Comparison of ENCODE assay signal across 11 cellular contexts in genomic region chr3:129498603-129499488, GRCh38. TPM values are rescaled to one million over a fixed set of nuclear protein-coding genes. Genes with fewer than 3 reads are reported as not detected.
"Had no signal": no experiment of that assay in that cellular context is flagged by ENCODE, and none has a peak within 500 bp of the region (broad histone marks: within the 10 kb centered on the region; RNA-seq: fewer than 3 reads in every experiment).

No MANE protein-coding gene starts in this region.

RNA-seq across cellular contexts. Expression of gene RHO, which starts 29.6 kb away (rescaled TPM):
- total RNA-seq: activated T-helper 17 cell treated with anti-CD3 and anti-CD28 coated beads, Interleukin-2, amount 50 U/mL, for 72 hours; ascending aorta; chondrocyte; esophagus squamous epithelium; frontal cortex; lower leg skin; myocyte; osteocyte; pulmonary artery endothelial cell had no signal
- polyA plus RNA-seq: neural cell had no signal

RNA-seq across cellular contexts. Expression of gene H1-8, which starts 44.1 kb away (rescaled TPM):
- total RNA-seq: activated T-helper 17 cell treated with anti-CD3 and anti-CD28 coated beads, Interleukin-2, amount 50 U/mL, for 72 hours; ascending aorta; breast epithelium; chondrocyte; esophagus squamous epithelium; frontal cortex; lower leg skin; myocyte; osteocyte; pulmonary artery endothelial cell had no signal
- polyA plus RNA-seq: neural cell had no signal
